ENCODE assay signal across 19 cellular contexts in genomic region chr6:38814761-38815160, GRCh38.
DNase-seq lines count a peak whose midpoint lies in the region; ATAC-seq, FAIRE-seq and TF ChIP-seq lines count a peak whose summit lies in the region.
"Had no signal": no experiment of that assay in that cellular context is flagged by ENCODE, and none has a peak within 500 bp of the region (broad histone marks: within the 10 kb centered on the region; RNA-seq: fewer than 3 reads in every experiment).

No MANE protein-coding gene starts in this region.

- no peaks in the 10 kb centered on the region for H3K36me3 Mint-ChIP-seq in progenitor cell of endocrine pancreas (ENCODE audit: insufficient read depth)
- H3K36me3 Mint-ChIP-seq: CD4-positive, CD25-positive, alpha-beta regulatory T cell; CD8-positive, alpha-beta T cell had no signal

- DNase-seq in keratinocyte (ENCODE audit: low read depth, low spot score) (no peak), progenitor cell of endocrine pancreas (ENCODE audit: low spot score, unreplicated experiment) (no peak), inferior parietal cortex (ENCODE audit: extremely low spot score) (no peak)
- DNase-seq: C1 segment of cervical spinal cord; Caco-2; CD4-positive, CD25-positive, alpha-beta regulatory T cell; CD8-positive, alpha-beta T cell; DMS153; DND-41; GM23248; H7; HCEC 1CT had no signal

- no peaks in the 10 kb centered on the region for H3K4me1 Mint-ChIP-seq in progenitor cell of endocrine pancreas (ENCODE audit: low read depth)
- H3K4me1 Mint-ChIP-seq: CD4-positive, CD25-positive, alpha-beta regulatory T cell had no signal

- ATAC-seq in HG03439 (IDR thresholded peaks at IDR 0.05; ENCODE audit: unreplicated experiment): no peak
- ATAC-seq: CD8-positive, alpha-beta T cell had no signal

- TF ChIP-seq CTCF in C4-2B (conservative IDR thresholded peaks at IDR 0.05) (no peak), VCaP (conservative IDR thresholded peaks at IDR 0.05) (no peak), keratinocyte (optimal IDR thresholded peaks at IDR 0.05 in 1 of 3, IDR thresholded peaks at IDR 0.05 in 1 of 3, conservative IDR thresholded peaks at IDR 0.05 in 1 of 3; ENCODE audit: extremely low read depth in 1 of 3, insufficient read depth in 2 of 3, low read length in 3 of 3) (no peak), progenitor cell of endocrine pancreas (IDR thresholded peaks at IDR 0.05; ENCODE audit: unreplicated experiment) (no peak)

- H3K79me2 ChIP-seq in keratinocyte (ENCODE audit: control insufficient read depth, insufficient read depth, low read length): no peaks in the 10 kb centered on the region

- no peaks in the 10 kb centered on the region for H3K9me3 ChIP-seq in keratinocyte (ENCODE audit: control insufficient read depth, low read depth, low read length)
- H3K9me3 ChIP-seq: Caco-2 had no signal

- H3K4me1 ChIP-seq in keratinocyte (ENCODE audit: control insufficient read depth, extremely low read depth, insufficient read depth, low read length): no peaks in the 10 kb centered on the region
- H3K4me1 ChIP-seq: Caco-2 had no signal

- H3K27me3 ChIP-seq in keratinocyte (ENCODE audit: control insufficient read depth, extremely low read depth, insufficient read depth, low read length): no peaks in the 10 kb centered on the region

- H4K20me1 ChIP-seq in keratinocyte (ENCODE audit: control insufficient read depth, extremely low read depth, insufficient read depth, low read length): no peaks in the 10 kb centered on the region

- H3K36me3 ChIP-seq in keratinocyte (ENCODE audit: control insufficient read depth in 2 of 2, extremely low read depth in 1 of 2, insufficient read depth in 2 of 2, low read length in 2 of 2): no peaks in the 10 kb centered on the region

- peaks cover 10% of the 10 kb centered on the region for H3K27me3 Mint-ChIP-seq in progenitor cell of endocrine pancreas

- H3K9me1 ChIP-seq in keratinocyte (ENCODE audit: control insufficient read depth, extremely low read depth, insufficient read depth, low read length): no peaks in the 10 kb centered on the region

- dilution Hi-C loops in keratinocyte (cut with MboI; ENCODE audit: extremely low pct_ligation_motif_present, low sequenced_read_pairs): no loop called here

- no peak overlapping the region for H3K4me3 Mint-ChIP-seq in progenitor cell of endocrine pancreas (ENCODE audit: low read depth)
- H3K4me3 Mint-ChIP-seq: CD4-positive, CD25-positive, alpha-beta regulatory T cell; CD8-positive, alpha-beta T cell had no signal

- H3K9me3 Mint-ChIP-seq in progenitor cell of endocrine pancreas (ENCODE audit: low read depth): no peaks in the 10 kb centered on the region
- H3K9me3 Mint-ChIP-seq: CD8-positive, alpha-beta T cell had no signal

- H3K4me2 ChIP-seq in keratinocyte (ENCODE audit: control insufficient read depth, extremely low read depth, insufficient read depth, low read depth, low read length): no peak overlapping the region

- peak; percentile 17 for FAIRE-seq in keratinocyte (lab: Jason Lieb, UNC)
- FAIRE-seq: G401.6, GM12892, GM19239, H1 had no signal

- no peak overlapping the region for H3K4me3 ChIP-seq in keratinocyte (ENCODE audit: control insufficient read depth in 2 of 3, extremely low read depth in 1 of 3, insufficient read depth in 2 of 3, low read depth in 1 of 3, low read length in 3 of 3)
- H3K4me3 ChIP-seq: GM23248 had no signal

- H3K27ac ChIP-seq in C4-2B (peak overlapping the region; percentile 99), VCaP (peak overlapping the region; percentile 93), keratinocyte (ENCODE audit: control insufficient read depth, insufficient read depth, low read length) (no peak overlapping the region)
- H3K27ac ChIP-seq: GM23248 had no signal

- H3K9ac ChIP-seq in keratinocyte (ENCODE audit: control insufficient read depth, extremely low read depth, insufficient read depth, low read length): no peak overlapping the region
- H3K9ac ChIP-seq: GM23248 had no signal

- H3K27ac Mint-ChIP-seq in progenitor cell of endocrine pancreas: no peak overlapping the region
- H3K27ac Mint-ChIP-seq: CD4-positive, CD25-positive, alpha-beta regulatory T cell; CD8-positive, alpha-beta T cell had no signal

- no peak overlapping the region for H2AFZ ChIP-seq in keratinocyte (ENCODE audit: control insufficient read depth, low read length)
- H2AFZ ChIP-seq: GM23248 had no signal
